ENCODE assay signal across 25 cellular contexts in the genomic region with DNA sequence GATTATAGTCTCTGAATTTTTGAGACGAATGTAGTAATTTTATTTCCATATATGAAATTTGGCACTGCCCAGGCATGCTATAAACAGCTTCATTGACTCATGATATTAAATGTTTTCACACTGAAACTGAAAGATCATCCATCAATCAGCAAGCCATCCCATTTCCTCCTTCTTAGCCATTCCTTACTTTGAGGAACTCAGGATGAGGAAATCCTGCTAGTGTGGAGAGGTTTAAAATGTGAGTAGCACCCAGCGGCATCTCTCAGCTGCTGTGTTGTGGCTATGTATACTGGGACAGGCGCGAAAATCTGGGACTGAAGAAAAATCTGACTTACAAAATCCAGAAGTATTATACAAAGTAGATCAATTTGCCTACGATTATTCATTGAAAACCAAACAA. TPM values are rescaled to one million over a fixed set of nuclear protein-coding genes. Genes with fewer than 3 reads are reported as not detected.
"Had no signal": no experiment of that assay in that cellular context is flagged by ENCODE, and none has a peak within 500 bp of the region (broad histone marks: within the 10 kb centered on the region; RNA-seq: fewer than 3 reads in every experiment).

No MANE protein-coding gene starts in this region.

- H3K4me3 ChIP-seq: lung, psoas muscle, sigmoid colon, skin epidermis, spleen, thoracic aorta, tibial nerve, upper lobe of left lung had no signal

- H3K9me3 Mint-ChIP-seq: effector memory CD8-positive, alpha-beta T cell; memory B cell; naive thymus-derived CD4-positive, alpha-beta T cell; stimulated activated memory B cell treated with anti-CD40 and anti-IgM and Interleukin-4, amounts not matched to agents 10 μg/mL and 1 μg/mL and 100 μg/mL, for 72 hours had no signal

- DNase-seq: cortex of kidney; effector memory CD8-positive, alpha-beta T cell; head of caudate nucleus; midbrain; naive thymus-derived CD4-positive, alpha-beta T cell; nucleus accumbens; posterior cingulate gyrus; psoas muscle; right cardiac atrium; sigmoid colon; spleen; stimulated activated CD4-positive, alpha-beta T cell treated with anti-CD3 and anti-CD28 coated beads, Interleukin-4, amount 100 ng/mL, for 4 hours; stimulated activated naive CD8-positive, alpha-beta T cell treated with anti-CD3 and anti-CD28 coated beads, Interleukin-15, Interleukin-2, amounts not matched to agents 100 U/mL and 50 U/mL, for 24 hours; upper lobe of left lung had no signal

- ATAC-seq: effector memory CD8-positive, alpha-beta T cell; left lobe of liver; naive thymus-derived CD4-positive, alpha-beta T cell; psoas muscle; right cardiac atrium; stimulated activated memory B cell treated with anti-CD40 and anti-IgM and Interleukin-4, amounts not matched to agents 10 μg/mL and 1 μg/mL and 100 μg/mL, for 72 hours; stimulated activated naive CD8-positive, alpha-beta T cell treated with anti-CD3 and anti-CD28 coated beads, Interleukin-15, Interleukin-2, amounts not matched to agents 100 U/mL and 50 U/mL, for 24 hours had no signal

- H3K4me3 Mint-ChIP-seq: effector memory CD8-positive, alpha-beta T cell; memory B cell; naive thymus-derived CD4-positive, alpha-beta T cell; nephron; stimulated activated memory B cell treated with anti-CD40 and anti-IgM and Interleukin-4, amounts not matched to agents 10 μg/mL and 1 μg/mL and 100 μg/mL, for 72 hours had no signal

- H3K27ac Mint-ChIP-seq: effector memory CD8-positive, alpha-beta T cell; memory B cell; naive thymus-derived CD4-positive, alpha-beta T cell; nephron; stimulated activated memory B cell treated with anti-CD40 and anti-IgM and Interleukin-4, amounts not matched to agents 10 μg/mL and 1 μg/mL and 100 μg/mL, for 72 hours had no signal

- H3K36me3 Mint-ChIP-seq: memory B cell; naive thymus-derived CD4-positive, alpha-beta T cell; stimulated activated memory B cell treated with anti-CD40 and anti-IgM and Interleukin-4, amounts not matched to agents 10 μg/mL and 1 μg/mL and 100 μg/mL, for 72 hours had no signal

RNA-seq across cellular contexts. Expression of gene PTCHD1, which starts 52.1 kb away (rescaled TPM):
- total RNA-seq: dermis microvascular lymphatic vessel endothelial cell; fibroblast of villous mesenchyme; naive thymus-derived CD4-positive, alpha-beta T cell; renal cortical epithelial cell had no signal
